ENCODE assay signal across 2 cellular contexts in genomic region chr17:67280279-67280678, GRCh38.
TF ChIP-seq lines count a peak whose summit lies in the region.

No MANE protein-coding gene starts in this region.

TF ChIP-seq in H1, 55 proteins besides CTCF, POLR2A, EP300 and RAD21:
- TF ChIP-seq JUND (IDR thresholded peaks at IDR 0.05; ENCODE audit: low read length) (no peak), EGR1 (IDR thresholded peaks at IDR 0.05; ENCODE audit: borderline replicate concordance, low read depth, low read length) (no peak), MAX (IDR thresholded peaks at IDR 0.05) (no peak), EZH2 (IDR thresholded peaks at IDR 0.05; ENCODE audit: low read depth, low read length, severe bottlenecking) (no peak), SP4 (IDR thresholded peaks at IDR 0.05; ENCODE audit: low read length) (no peak), PHF8 (conservative IDR thresholded peaks at IDR 0.05; ENCODE audit: low read depth, low read length) (no peak), HDAC2 (IDR thresholded peaks at IDR 0.05; ENCODE audit: borderline replicate concordance in 1 of 2, low read depth in 2 of 2, low read length in 2 of 2) (no peak), HDAC6 (IDR thresholded peaks at IDR 0.05; ENCODE audit: low read depth, low read length) (no peak), CHD2 (IDR thresholded peaks at IDR 0.05; ENCODE audit: low read length) (no peak), RFX5 (IDR thresholded peaks at IDR 0.05; ENCODE audit: borderline replicate concordance, low read depth, low read length) (no peak), CREB1 (IDR thresholded peaks at IDR 0.05) (no peak), YY1 (IDR thresholded peaks at IDR 0.05; ENCODE audit: low read depth, low read length) (no peak), NANOG (IDR thresholded peaks at IDR 0.05; ENCODE audit: insufficient read depth, low read depth, low read length, poor library complexity, severe bottlenecking) (no peak)
- TF ChIP-seq, protein P1, sequence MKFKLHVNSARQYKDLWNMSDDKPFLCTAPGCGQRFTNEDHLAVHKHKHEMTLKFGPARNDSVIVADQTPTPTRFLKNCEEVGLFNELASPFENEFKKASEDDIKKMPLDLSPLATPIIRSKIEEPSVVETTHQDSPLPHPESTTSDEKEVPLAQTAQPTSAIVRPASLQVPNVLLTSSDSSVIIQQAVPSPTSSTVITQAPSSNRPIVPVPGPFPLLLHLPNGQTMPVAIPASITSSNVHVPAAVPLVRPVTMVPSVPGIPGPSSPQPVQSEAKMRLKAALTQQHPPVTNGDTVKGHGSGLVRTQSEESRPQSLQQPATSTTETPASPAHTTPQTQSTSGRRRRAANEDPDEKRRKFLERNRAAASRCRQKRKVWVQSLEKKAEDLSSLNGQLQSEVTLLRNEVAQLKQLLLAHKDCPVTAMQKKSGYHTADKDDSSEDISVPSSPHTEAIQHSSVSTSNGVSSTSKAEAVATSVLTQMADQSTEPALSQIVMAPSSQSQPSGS (IDR thresholded peaks at IDR 0.05; ENCODE audit: low read length): no peak

TF ChIP-seq in HepG2, 621 proteins besides CTCF, POLR2A, EP300 and RAD21 (continues in another document):
- TF ChIP-seq ZBTB34 (CRISPR knock-in tag; IDR thresholded peaks at IDR 0.05) (peak; percentile 64; the same call in 1 of the 2 replicates), KAT8 (CRISPR knock-in tag; IDR thresholded peaks at IDR 0.05) (peak; percentile 32; the same call in 1 of the 2 replicates), DNMT1 (CRISPR knock-in tag; IDR thresholded peaks at IDR 0.05) (no peak), ZNF263 (CRISPR knock-in tag; IDR thresholded peaks at IDR 0.05) (0 out of 2 replicates have a peak, but pooled peaks have one; percentile 17), ATF7 (IDR thresholded peaks at IDR 0.05) (peak; percentile 59; the same call in 1 of the 2 replicates), ATF7 (CRISPR knock-in tag; IDR thresholded peaks at IDR 0.05) (peak; percentile 40; the same call in 1 of the 2 replicates), SRSF1 (optimal IDR thresholded peaks at IDR 0.05; ENCODE audit: low read depth, low read length) (no peak), ZMYM3 (CRISPR knock-in tag; IDR thresholded peaks at IDR 0.05) (peak; percentile 23; the same call in 1 of the 2 replicates), ZNF44 (CRISPR knock-in tag; IDR thresholded peaks at IDR 0.05) (no peak), SPEN (CRISPR knock-in tag; IDR thresholded peaks at IDR 0.05; ENCODE audit: low read depth) (0 out of 2 replicates have a peak, but pooled peaks have one; percentile 9), KDM1A (CRISPR knock-in tag; IDR thresholded peaks at IDR 0.05) (no peak), ARID3A (IDR thresholded peaks at IDR 0.05; ENCODE audit: low read depth, low read length) (peak; percentile 28; the same call in 1 of the 2 replicates), ZNF644 (CRISPR knock-in tag; IDR thresholded peaks at IDR 0.05; ENCODE audit: low read depth) (0 out of 2 replicates have a peak, but pooled peaks have one; percentile 59), ZMYM2 (CRISPR knock-in tag; IDR thresholded peaks at IDR 0.05) (0 out of 2 replicates have a peak, but pooled peaks have one; percentile 30), AHDC1 (CRISPR knock-in tag; IDR thresholded peaks at IDR 0.05; ENCODE audit: borderline replicate concordance) (0 out of 2 replicates have a peak, but pooled peaks have one; percentile 23), FOXA1 (IDR thresholded peaks at IDR 0.05) (no peak), FOXA1 (CRISPR knock-in tag; IDR thresholded peaks at IDR 0.05) (peak; percentile 20; the same call in 1 of the 2 replicates), ZNF331 (CRISPR knock-in tag; IDR thresholded peaks at IDR 0.05) (no peak), HOXA3 (CRISPR knock-in tag; IDR thresholded peaks at IDR 0.05) (peak; percentile 63), CEBPG (CRISPR knock-in tag; IDR thresholded peaks at IDR 0.05) (peak; percentile 64), ZNF772 (CRISPR knock-in tag; IDR thresholded peaks at IDR 0.05) (no peak), GATAD2A (CRISPR knock-in tag; IDR thresholded peaks at IDR 0.05) (peak; percentile 27; the same call in 1 of the 2 replicates)
- TF ChIP-seq, protein P2, sequence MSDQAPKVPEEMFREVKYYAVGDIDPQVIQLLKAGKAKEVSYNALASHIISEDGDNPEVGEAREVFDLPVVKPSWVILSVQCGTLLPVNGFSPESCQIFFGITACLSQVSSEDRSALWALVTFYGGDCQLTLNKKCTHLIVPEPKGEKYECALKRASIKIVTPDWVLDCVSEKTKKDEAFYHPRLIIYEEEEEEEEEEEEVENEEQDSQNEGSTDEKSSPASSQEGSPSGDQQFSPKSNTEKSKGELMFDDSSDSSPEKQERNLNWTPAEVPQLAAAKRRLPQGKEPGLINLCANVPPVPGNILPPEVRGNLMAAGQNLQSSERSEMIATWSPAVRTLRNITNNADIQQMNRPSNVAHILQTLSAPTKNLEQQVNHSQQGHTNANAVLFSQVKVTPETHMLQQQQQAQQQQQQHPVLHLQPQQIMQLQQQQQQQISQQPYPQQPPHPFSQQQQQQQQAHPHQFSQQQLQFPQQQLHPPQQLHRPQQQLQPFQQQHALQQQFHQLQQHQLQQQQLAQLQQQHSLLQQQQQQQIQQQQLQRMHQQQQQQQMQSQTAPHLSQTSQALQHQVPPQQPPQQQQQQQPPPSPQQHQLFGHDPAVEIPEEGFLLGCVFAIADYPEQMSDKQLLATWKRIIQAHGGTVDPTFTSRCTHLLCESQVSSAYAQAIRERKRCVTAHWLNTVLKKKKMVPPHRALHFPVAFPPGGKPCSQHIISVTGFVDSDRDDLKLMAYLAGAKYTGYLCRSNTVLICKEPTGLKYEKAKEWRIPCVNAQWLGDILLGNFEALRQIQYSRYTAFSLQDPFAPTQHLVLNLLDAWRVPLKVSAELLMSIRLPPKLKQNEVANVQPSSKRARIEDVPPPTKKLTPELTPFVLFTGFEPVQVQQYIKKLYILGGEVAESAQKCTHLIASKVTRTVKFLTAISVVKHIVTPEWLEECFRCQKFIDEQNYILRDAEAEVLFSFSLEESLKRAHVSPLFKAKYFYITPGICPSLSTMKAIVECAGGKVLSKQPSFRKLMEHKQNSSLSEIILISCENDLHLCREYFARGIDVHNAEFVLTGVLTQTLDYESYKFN (CRISPR knock-in tag; conservative IDR thresholded peaks at IDR 0.05): peak; percentile 77
- TF ChIP-seq, protein P3, sequence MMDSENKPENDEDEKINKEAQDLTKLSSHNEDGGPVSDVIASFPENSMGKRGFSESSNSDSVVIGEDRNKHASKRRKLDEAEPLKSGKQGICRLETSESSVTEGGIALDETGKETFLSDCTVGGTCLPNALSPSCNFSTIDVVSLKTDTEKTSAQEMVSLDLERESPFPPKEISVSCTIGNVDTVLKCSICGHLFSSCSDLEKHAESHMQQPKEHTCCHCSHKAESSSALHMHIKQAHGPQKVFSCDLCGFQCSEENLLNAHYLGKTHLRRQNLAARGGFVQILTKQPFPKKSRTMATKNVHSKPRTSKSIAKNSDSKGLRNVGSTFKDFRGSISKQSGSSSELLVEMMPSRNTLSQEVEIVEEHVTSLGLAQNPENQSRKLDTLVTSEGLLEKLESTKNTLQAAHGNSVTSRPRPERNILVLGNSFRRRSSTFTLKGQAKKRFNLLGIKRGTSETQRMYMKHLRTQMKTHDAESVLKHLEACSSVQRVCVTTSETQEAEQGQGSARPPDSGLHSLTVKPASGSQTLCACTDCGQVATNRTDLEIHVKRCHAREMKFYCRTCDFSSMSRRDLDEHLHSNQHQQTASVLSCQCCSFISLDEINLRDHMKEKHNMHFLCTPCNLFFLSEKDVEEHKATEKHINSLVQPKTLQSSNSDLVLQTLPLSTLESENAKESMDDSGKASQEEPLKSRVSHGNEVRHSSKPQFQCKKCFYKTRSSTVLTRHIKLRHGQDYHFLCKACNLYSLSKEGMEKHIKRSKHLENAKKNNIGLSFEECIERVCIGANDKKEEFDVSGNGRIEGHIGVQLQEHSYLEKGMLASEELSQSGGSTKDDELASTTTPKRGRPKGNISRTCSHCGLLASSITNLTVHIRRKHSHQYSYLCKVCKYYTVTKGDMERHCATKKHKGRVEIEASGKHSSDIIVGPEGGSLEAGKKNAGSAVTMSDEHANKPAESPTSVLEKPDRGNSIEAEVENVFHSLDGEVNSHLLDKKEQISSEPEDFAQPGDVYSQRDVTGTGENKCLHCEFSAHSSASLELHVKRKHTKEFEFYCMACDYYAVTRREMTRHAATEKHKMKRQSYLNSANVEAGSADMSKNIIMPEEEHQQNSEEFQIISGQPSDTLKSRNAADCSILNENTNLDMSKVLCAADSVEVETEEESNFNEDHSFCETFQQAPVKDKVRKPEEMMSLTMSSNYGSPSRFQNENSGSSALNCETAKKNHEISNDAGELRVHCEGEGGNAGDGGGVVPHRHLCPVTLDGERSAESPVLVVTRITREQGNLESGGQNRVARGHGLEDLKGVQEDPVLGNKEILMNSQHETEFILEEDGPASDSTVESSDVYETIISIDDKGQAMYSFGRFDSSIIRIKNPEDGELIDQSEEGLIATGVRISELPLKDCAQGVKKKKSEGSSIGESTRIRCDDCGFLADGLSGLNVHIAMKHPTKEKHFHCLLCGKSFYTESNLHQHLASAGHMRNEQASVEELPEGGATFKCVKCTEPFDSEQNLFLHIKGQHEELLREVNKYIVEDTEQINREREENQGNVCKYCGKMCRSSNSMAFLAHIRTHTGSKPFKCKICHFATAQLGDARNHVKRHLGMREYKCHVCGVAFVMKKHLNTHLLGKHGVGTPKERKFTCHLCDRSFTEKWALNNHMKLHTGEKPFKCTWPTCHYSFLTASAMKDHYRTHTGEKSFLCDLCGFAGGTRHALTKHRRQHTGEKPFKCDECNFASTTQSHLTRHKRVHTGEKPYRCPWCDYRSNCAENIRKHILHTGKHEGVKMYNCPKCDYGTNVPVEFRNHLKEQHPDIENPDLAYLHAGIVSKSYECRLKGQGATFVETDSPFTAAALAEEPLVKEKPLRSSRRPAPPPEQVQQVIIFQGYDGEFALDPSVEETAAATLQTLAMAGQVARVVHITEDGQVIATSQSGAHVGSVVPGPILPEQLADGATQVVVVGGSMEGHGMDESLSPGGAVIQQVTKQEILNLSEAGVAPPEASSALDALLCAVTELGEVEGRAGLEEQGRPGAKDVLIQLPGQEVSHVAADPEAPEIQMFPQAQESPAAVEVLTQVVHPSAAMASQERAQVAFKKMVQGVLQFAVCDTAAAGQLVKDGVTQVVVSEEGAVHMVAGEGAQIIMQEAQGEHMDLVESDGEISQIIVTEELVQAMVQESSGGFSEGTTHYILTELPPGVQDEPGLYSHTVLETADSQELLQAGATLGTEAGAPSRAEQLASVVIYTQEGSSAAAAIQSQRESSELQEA (CRISPR knock-in tag; IDR thresholded peaks at IDR 0.05; ENCODE audit: not compliant biosample characterization): no peak
- TF ChIP-seq, protein P4, sequence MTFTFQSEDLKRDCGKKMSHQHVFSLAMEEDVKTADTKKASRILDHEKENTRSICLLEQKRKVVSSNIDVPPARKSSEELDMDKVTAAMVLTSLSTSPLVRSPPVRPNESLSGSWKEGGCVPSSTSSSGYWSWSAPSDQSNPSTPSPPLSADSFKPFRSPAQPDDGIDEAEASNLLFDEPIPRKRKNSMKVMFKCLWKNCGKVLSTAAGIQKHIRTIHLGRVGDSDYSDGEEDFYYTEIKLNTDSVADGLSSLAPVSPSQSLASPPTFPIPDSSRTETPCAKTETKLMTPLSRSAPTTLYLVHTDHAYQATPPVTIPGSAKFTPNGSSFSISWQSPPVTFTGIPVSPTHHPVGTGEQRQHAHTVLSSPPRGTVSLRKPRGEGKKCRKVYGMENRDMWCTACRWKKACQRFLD (CRISPR knock-in tag; IDR thresholded peaks at IDR 0.05; ENCODE audit: borderline replicate concordance): 0 out of 2 replicates have a peak, but pooled peaks have one; percentile 50
